18 cellular contexts compared by ENCODE assay signal in the genomic region with DNA sequence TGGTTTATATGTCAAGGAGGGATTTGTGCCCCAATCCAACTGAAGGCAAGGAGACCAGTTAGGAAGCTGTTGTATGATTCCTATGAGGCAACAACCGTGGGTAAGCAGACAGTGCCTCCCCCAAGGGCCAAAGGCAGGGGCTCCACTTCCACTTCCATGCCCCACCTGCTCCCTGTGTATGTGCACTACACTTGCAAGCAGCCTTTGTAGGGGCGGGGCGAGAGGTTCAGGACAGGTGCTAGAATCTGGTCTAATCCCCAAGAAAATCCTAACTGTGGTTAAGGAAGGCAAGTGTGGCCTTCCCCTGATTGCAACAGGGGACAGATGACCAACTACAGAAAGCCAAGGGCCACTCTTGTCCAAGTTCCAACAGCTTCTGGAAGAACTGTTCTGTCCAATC. TPM values are rescaled to one million over a fixed set of nuclear protein-coding genes. Genes with fewer than 3 reads are reported as not detected.
DNase-seq lines count a peak whose midpoint lies in the region; ATAC-seq, FAIRE-seq and TF ChIP-seq lines count a peak whose summit lies in the region.
"Had no signal": no experiment of that assay in that cellular context is flagged by ENCODE, and none has a peak within 500 bp of the region (broad histone marks: within the 10 kb centered on the region; RNA-seq: fewer than 3 reads in every experiment).

No MANE protein-coding gene starts in this region.

- intact Hi-C loops in CD4-positive, alpha-beta T cell (cut with DNase I, micrococcal nuclease) = no loop called here
- intact Hi-C loops in natural killer cell (cut with micrococcal nuclease) = loop anchor here (1.0 kb wide), 1 partner anchor 100 kb away; no protein-coding TSS in a partner anchor

- H3K36me3 Mint-ChIP-seq in CD4-positive, alpha-beta T cell (ENCODE audit: low read depth) = peaks cover 62% of the 10 kb centered on the region
- peaks cover 86% of the 10 kb centered on the region for H3K36me3 Mint-ChIP-seq in activated T-helper 17 cell treated with anti-CD3 and anti-CD28 coated beads, Interleukin-2, amount 50 U/mL, for 72 hours (ENCODE audit: low read depth)
- peaks cover 10% of the 10 kb centered on the region for H3K36me3 Mint-ChIP-seq in natural killer cell

- POLR2A ChIA-PET in A549 (lab: Yijun Ruan, JAX) = no interaction called here
- POLR2A ChIA-PET in CD4-positive, alpha-beta T cell (lab: Charles Lee) = no interaction called here

- H3K4me1 ChIP-seq in A549 = peaks cover 49% of the 10 kb centered on the region

- H3K9me3 Mint-ChIP-seq in CD4-positive, alpha-beta T cell = no peaks in the 10 kb centered on the region
- no peaks in the 10 kb centered on the region for H3K9me3 Mint-ChIP-seq in activated T-helper 17 cell treated with anti-CD3 and anti-CD28 coated beads, Interleukin-2, amount 50 U/mL, for 72 hours
- no peaks in the 10 kb centered on the region for H3K9me3 Mint-ChIP-seq in natural killer cell
- H3K9me3 Mint-ChIP-seq: activated naive CD8-positive, alpha-beta T cell treated with anti-CD3 and anti-CD28 coated beads, Interleukin-2, amount 50 U/mL, for 24 hours; naive thymus-derived CD8-positive, alpha-beta T cell had no signal

- no peak for TF ChIP-seq EP300 in A549 (IDR thresholded peaks at IDR 0.05)

- H3K4me2 ChIP-seq in A549 = peak overlapping the region; percentile 45; the same call in 2 of the 3 replicates

- no peak for DNase-seq in A549 (ENCODE audit: low read depth in 1 of 2, low spot score in 1 of 2)
- DNase-seq in CD4-positive, alpha-beta T cell = no peak
- no peak for DNase-seq in natural killer cell
- DNase-seq in activated T-cell treated with anti-CD3 and anti-CD28 coated beads, Interleukin-2, amount 50 U/mL, for 48 hours = no peak
- DNase-seq in iPS-NIHi7 (ENCODE audit: extremely low spot score) = no peak
- no peak for DNase-seq in cerebellar nuclear complex (lab: John Stamatoyannopoulos, UW)
- DNase-seq: activated CD4-positive, alpha-beta T cell treated with anti-CD3 and anti-CD28 coated beads, Interleukin-2, amount 50 U/mL, for 1 hour; activated naive CD8-positive, alpha-beta T cell treated with anti-CD3 and anti-CD28 coated beads, Interleukin-2, amount 50 U/mL, for 24 hours; AML-193; DMS53; left lung; NCI-H2107; NCI-H526 treated with DMSO at 0.1 percent for 48 hours; T-helper 9 cell had no signal

- H3K9me3 ChIP-seq in A549 = no peaks in the 10 kb centered on the region
- no peaks in the 10 kb centered on the region for H3K9me3 ChIP-seq in CD4-positive, alpha-beta T cell (ENCODE audit: control insufficient read depth, low read length)
- H3K9me3 ChIP-seq: left lung had no signal

- ATAC-seq in A549 (peak in 1 of 2 experiments; percentile 27; a peak in 1 of 6 replicates), natural killer cell (no peak), HG03159 (IDR thresholded peaks at IDR 0.05; ENCODE audit: unreplicated experiment) (no peak)
- ATAC-seq in CD4-positive, alpha-beta T cell (ENCODE audit: poor library complexity) = peak; percentile 3
- no peak for ATAC-seq in activated T-helper 17 cell treated with anti-CD3 and anti-CD28 coated beads, Interleukin-2, amount 50 U/mL, for 72 hours (replicated peaks)
- ATAC-seq: PC-3 had no signal

- H3K4me1 Mint-ChIP-seq in CD4-positive, alpha-beta T cell (ENCODE audit: low read depth) = peaks cover 37% of the 10 kb centered on the region
- peaks cover 37% of the 10 kb centered on the region for H3K4me1 Mint-ChIP-seq in activated T-helper 17 cell treated with anti-CD3 and anti-CD28 coated beads, Interleukin-2, amount 50 U/mL, for 72 hours
- peaks cover 70 to 81% of the 10 kb centered on the region in 2 donors for H3K4me1 Mint-ChIP-seq in natural killer cell

- peak overlapping the region; percentile 49 for H3K27ac Mint-ChIP-seq in CD4-positive, alpha-beta T cell
- peak overlapping the region; percentile 80 for H3K27ac Mint-ChIP-seq in activated T-helper 17 cell treated with anti-CD3 and anti-CD28 coated beads, Interleukin-2, amount 50 U/mL, for 72 hours
- H3K27ac Mint-ChIP-seq in natural killer cell = peak overlapping the region; percentile 88 to 98
- H3K27ac Mint-ChIP-seq: activated naive CD8-positive, alpha-beta T cell treated with anti-CD3 and anti-CD28 coated beads, Interleukin-2, amount 50 U/mL, for 24 hours had no signal

- H3K27ac ChIP-seq in A549 = peak overlapping the region in 1 of 2 experiments; percentile 39; a peak in 1 of 6 replicates
- H3K27ac ChIP-seq in CD4-positive, alpha-beta T cell (ENCODE audit: low read depth, low read length) = no peak overlapping the region

- no peak for TF ChIP-seq POLR2A in A549 (IDR thresholded peaks at IDR 0.05; ENCODE audit: low read length)

- H3K27me3 ChIP-seq in CD4-positive, alpha-beta T cell (ENCODE audit: control insufficient read depth, insufficient read depth, low read length) = no peaks in the 10 kb centered on the region
- H3K27me3 ChIP-seq: left lung had no signal

- no peak for FAIRE-seq in A549 (lab: Jason Lieb, UNC)

- CTCF ChIA-PET in A549 (lab: Yijun Ruan, JAX) = interaction anchor here (1.0 to 3.3 kb wide), 4 partner anchors 15 to 101 kb away, joined by 3 to 14 read pairs (median 6); no protein-coding TSS in a partner anchor
- CTCF ChIA-PET in CD4-positive, alpha-beta T cell (lab: Charles Lee) = interaction anchor here (0.9 to 1.0 kb wide), 2 partner anchors 33 to 45 kb away, joined by 3 read pairs; no protein-coding TSS in a partner anchor

- no peak for TF ChIP-seq CTCF in A549 (IDR thresholded peaks at IDR 0.05)
- no peak for TF ChIP-seq CTCF in CD4-positive, alpha-beta T cell (IDR thresholded peaks at IDR 0.05)
- no peak for TF ChIP-seq CTCF in natural killer cell (IDR thresholded peaks at IDR 0.05)

- H3K27me3 Mint-ChIP-seq in CD4-positive, alpha-beta T cell = no peaks in the 10 kb centered on the region
- no peaks in the 10 kb centered on the region for H3K27me3 Mint-ChIP-seq in activated T-helper 17 cell treated with anti-CD3 and anti-CD28 coated beads, Interleukin-2, amount 50 U/mL, for 72 hours
- no peaks in the 10 kb centered on the region for H3K27me3 Mint-ChIP-seq in natural killer cell (ENCODE audit: low read depth in 2 of 2)
- H3K27me3 Mint-ChIP-seq: activated naive CD8-positive, alpha-beta T cell treated with anti-CD3 and anti-CD28 coated beads, Interleukin-2, amount 50 U/mL, for 24 hours; naive thymus-derived CD8-positive, alpha-beta T cell had no signal

- no peak for TF ChIP-seq RAD21 in A549 (conservative IDR thresholded peaks at IDR 0.05 in 1 of 2, IDR thresholded peaks at IDR 0.05 in 1 of 2)

- no peak overlapping the region for H3K4me3 Mint-ChIP-seq in CD4-positive, alpha-beta T cell
- no peak overlapping the region for H3K4me3 Mint-ChIP-seq in activated T-helper 17 cell treated with anti-CD3 and anti-CD28 coated beads, Interleukin-2, amount 50 U/mL, for 72 hours
- peak overlapping the region; percentile 62 for H3K4me3 Mint-ChIP-seq in natural killer cell
- H3K4me3 Mint-ChIP-seq: activated naive CD8-positive, alpha-beta T cell treated with anti-CD3 and anti-CD28 coated beads, Interleukin-2, amount 50 U/mL, for 24 hours had no signal

- WGBS in A549 (ENCODE audit: missing lambda C conversion rate) = 92% methylated on average over 2 of the region's 3 CpGs

- no peak overlapping the region for H3K4me3 ChIP-seq in A549
- H3K4me3 ChIP-seq: left lung had no signal

TF ChIP-seq in A549, 52 proteins besides CTCF, POLR2A, EP300 and RAD21:
- TF ChIP-seq HOXA7 (CRISPR knock-in tag; IDR thresholded peaks at IDR 0.05) = no peak
TF ChIP-seq in A549: peak in this region for 0.

RNA-seq across cellular contexts. Expression of a gene that starts 41.7 kb away (rescaled TPM):
- polyA plus RNA-seq in A549 (2011; rRNA removed) (180 and 191 TPM in 2 replicates), A549 (2017; fragmentation: RNase III; extraction: RNeasy Plus Mini Kit Qiagen cat#74134 plus additional on column Dnase treatment) (140 to 182 TPM (median 167 TPM) in 3 replicates)
- 52.5 and 77.2 TPM in 2 replicates for polyA plus RNA-seq in A549 (2012; cell fraction: cytosol; rRNA removed)
- 58.3 and 75.3 TPM in 2 replicates for polyA plus RNA-seq in A549 (2012; cell fraction: nucleus; rRNA removed)
- polyA minus RNA-seq in A549 (2011; rRNA and poly(A)+ RNA removed) = 251 and 259 TPM in 2 replicates
- 10 to 100 TPM; 74.7 to 77.0 TPM for total RNA-seq in CD4-positive, alpha-beta T cell
- 10 to 100 TPM; 45.4 to 57.9 TPM for total RNA-seq in activated T-helper 17 cell treated with anti-CD3 and anti-CD28 coated beads, Interleukin-2, amount 50 U/mL, for 72 hours
- total RNA-seq in natural killer cell = 100 to 1,000 TPM; 122 to 143 (median 128) TPM

RNA-seq across cellular contexts. Expression of a gene that starts 49.0 kb away (rescaled TPM):
- 25.3 and 26.0 TPM in 2 replicates for polyA plus RNA-seq in A549 (2011; rRNA removed)
- polyA plus RNA-seq in A549 (2012; cell fraction: cytosol; rRNA removed) = 8.5 and 10.5 TPM in 2 replicates
- 4.8 and 6.9 TPM in 2 replicates for polyA plus RNA-seq in A549 (2012; cell fraction: nucleus; rRNA removed)
- polyA plus RNA-seq in A549 (2017; fragmentation: RNase III; extraction: RNeasy Plus Mini Kit Qiagen cat#74134 plus additional on column Dnase treatment) = 25.0 to 26.5 TPM (median 25.6 TPM) in 3 replicates
- polyA minus RNA-seq in A549 (2011; rRNA and poly(A)+ RNA removed) = 17.4 and 18.3 TPM in 2 replicates
- 10 to 100 TPM; 25.1 to 26.0 TPM for total RNA-seq in CD4-positive, alpha-beta T cell
- total RNA-seq in activated T-helper 17 cell treated with anti-CD3 and anti-CD28 coated beads, Interleukin-2, amount 50 U/mL, for 72 hours = 10 to 100 TPM; 24.2 to 30.9 TPM
- 10 to 100 TPM; 21.9 to 23.2 (median 22.1) TPM for total RNA-seq in natural killer cell
